In genomic region chr5:105670586-105670985, GRCh38 we compare ENCODE assay signal across 23 cellular contexts.
"Had no signal": no experiment of that assay in that cellular context is flagged by ENCODE, and none has a peak within 500 bp of the region (broad histone marks: within the 10 kb centered on the region; RNA-seq: fewer than 3 reads in every experiment).

No MANE protein-coding gene starts in this region.

- H3K4me3 ChIP-seq: coronary artery, gastroesophageal sphincter, left ventricle myocardium inferior, lower lobe of right lung, neural progenitor cell, ovary, right atrium auricular region, uterus had no signal

- H3K4me2 ChIP-seq: neural progenitor cell had no signal

- H3K4me3 Mint-ChIP-seq: endodermal cell; immature natural killer cell; natural killer cell treated with Interleukin-12 subunit alpha and Interleukin-12 subunit beta and Interleukin-15 and Interleukin-18, amount 100 ng/mL, for 72 hours; neural progenitor cell; type B pancreatic cell had no signal

- H3K9me3 ChIP-seq: gastroesophageal sphincter, ovary, uterus had no signal

- H3K36me3 Mint-ChIP-seq: neural progenitor cell, type B pancreatic cell had no signal

- H3K4me1 ChIP-seq: gastroesophageal sphincter, left ventricle myocardium inferior, lower lobe of right lung, neural progenitor cell, right atrium auricular region, uterus had no signal

- H3K4me1 Mint-ChIP-seq: endodermal cell, immature natural killer cell, neural progenitor cell had no signal

- H3K27me3 ChIP-seq: gastroesophageal sphincter, neural progenitor cell, ovary, right atrium auricular region, uterus had no signal

- H3K36me3 ChIP-seq: gastroesophageal sphincter, left ventricle myocardium inferior, lower lobe of right lung, neural progenitor cell, ovary, right atrium auricular region, uterus had no signal

- ATAC-seq: esophagus mucosa; gastroesophageal sphincter; lower lobe of right lung; natural killer cell treated with Interleukin-12 subunit alpha and Interleukin-12 subunit beta and Interleukin-15 and Interleukin-18, amount 100 ng/mL, for 72 hours had no signal

- DNase-seq: effector CD4-positive, alpha-beta T cell; endodermal cell; glutamatergic neuron; immature natural killer cell; left ventricle myocardium inferior; lower lobe of right lung; mesenchymal stem cell; midbrain; nucleus accumbens; ovary; small intestine; stimulated activated CD4-positive, alpha-beta T cell treated with anti-CD3 and anti-CD28 coated beads, Interleukin-2, amount 100 ng/mL, for 48 hours; stimulated activated naive CD4-positive, alpha-beta T cell treated with Interleukin-2 at 50 U/mL for 16 hours; uterus had no signal

- H3K27ac Mint-ChIP-seq: endodermal cell; immature natural killer cell; natural killer cell treated with Interleukin-12 subunit alpha and Interleukin-12 subunit beta and Interleukin-15 and Interleukin-18, amount 100 ng/mL, for 72 hours; neural progenitor cell; type B pancreatic cell had no signal

- FAIRE-seq: endothelial cell of umbilical vein, keratinocyte, small intestine had no signal

- H3K9me3 Mint-ChIP-seq: endodermal cell had no signal

- H3K27ac ChIP-seq: coronary artery, gastroesophageal sphincter, left ventricle myocardium inferior, lower lobe of right lung, neural progenitor cell, ovary, right atrium auricular region, uterus had no signal

- H3K27me3 Mint-ChIP-seq: natural killer cell treated with Interleukin-12 subunit alpha and Interleukin-12 subunit beta and Interleukin-15 and Interleukin-18, amount 100 ng/mL, for 72 hours; type B pancreatic cell had no signal
